ENCODE assay signal across 8 cellular contexts in genomic region chr6:108589244-108589730, GRCh38. TPM values are rescaled to one million over a fixed set of nuclear protein-coding genes. Genes with fewer than 3 reads are reported as not detected.
DNase-seq lines count a peak whose midpoint lies in the region; ATAC-seq and TF ChIP-seq lines count a peak whose summit lies in the region.

No MANE protein-coding gene starts in this region.

- peak; percentile 88 to 97 for ATAC-seq in upper lobe of left lung (ENCODE audit: low FRiP score in 2 of 2)

- H3K36me3 ChIP-seq in esophagus muscularis mucosa (no peaks in the 10 kb centered on the region), upper lobe of left lung (no peaks in the 10 kb centered on the region)

- intact Hi-C loops in activated naive CD4-positive, alpha-beta T cell treated with anti-CD3 and anti-CD28 coated beads for 36 hours (cut with micrococcal nuclease), result loop anchor here (1.0 kb wide), 1 partner anchor 8 kb away; no protein-coding TSS in a partner anchor
- intact Hi-C loops in esophagus muscularis mucosa (cut with DNase I), result loop anchor here (2.0 kb wide), 1 partner anchor 24 kb away; no protein-coding TSS in a partner anchor

- H3K27me3 ChIP-seq in esophagus muscularis mucosa (no peaks in the 10 kb centered on the region), upper lobe of left lung (no peaks in the 10 kb centered on the region)

- H3K9me3 ChIP-seq in esophagus muscularis mucosa, result no peaks in the 10 kb centered on the region
- no peaks in the 10 kb centered on the region for H3K9me3 ChIP-seq in upper lobe of left lung

- CTCF ChIA-PET in activated naive CD4-positive, alpha-beta T cell treated with anti-CD3 and anti-CD28 coated beads for 36 hours (lab: Charles Lee), result no interaction called here
- CTCF ChIA-PET in activated naive CD4-positive, alpha-beta T cell treated with anti-CD3 and anti-CD28 coated beads, Interleukin-2, amount 10 ng/mL, durations not matched to agents 7 days and 5 days (lab: Charles Lee), result no interaction called here
- CTCF ChIA-PET in RWPE1 (lab: Yijun Ruan, JAX), result interaction anchor here (1.4 kb wide), 1 partner anchor 157 kb away, joined by 3 read pairs; no protein-coding TSS in a partner anchor

- TF ChIP-seq EP300 in esophagus muscularis mucosa (IDR thresholded peaks at IDR 0.05), result peak; percentile 99
- TF ChIP-seq EP300 in upper lobe of left lung (IDR thresholded peaks at IDR 0.05), result peak; percentile 86 to 99 (median 98)

- DNase-seq in activated naive CD4-positive, alpha-beta T cell treated with anti-CD3 and anti-CD28 coated beads for 36 hours, result peak; percentile 28
- DNase-seq in activated naive CD4-positive, alpha-beta T cell treated with anti-CD3 and anti-CD28 coated beads, Interleukin-2, amount 10 ng/mL, durations not matched to agents 7 days and 5 days, result no peak
- DNase-seq in RWPE1 (ENCODE audit: low spot score), result peak; percentile 93
- peak; percentile 94 for DNase-seq in esophagus muscularis mucosa (ENCODE audit: extremely low spot score)
- peak; percentile 81 for DNase-seq in mucosa of gallbladder (ENCODE audit: low spot score)
- DNase-seq in upper lobe of left lung, result peak; percentile 68 to 91
- no peak for DNase-seq in DMS114 treated with DMSO at 0.1 percent for 48 hours (lab: John Stamatoyannopoulos, UW; ENCODE audit: unreplicated experiment)
- no peak for DNase-seq in activated gamma-delta T cell treated with Interleukin-2 at 50 U/mL for 16 hours

- H3K4me3 ChIP-seq in esophagus muscularis mucosa (peak overlapping the region; percentile 1 to 38 (median 31)), upper lobe of left lung (peak overlapping the region in 1 of 4 donors; percentile 2)

- H3K4me3 Mint-ChIP-seq in activated naive CD4-positive, alpha-beta T cell treated with anti-CD3 and anti-CD28 coated beads for 36 hours, result no peak overlapping the region
- no peak overlapping the region for H3K4me3 Mint-ChIP-seq in activated naive CD4-positive, alpha-beta T cell treated with anti-CD3 and anti-CD28 coated beads, Interleukin-2, amount 10 ng/mL, durations not matched to agents 7 days and 5 days

- H3K36me3 Mint-ChIP-seq in activated naive CD4-positive, alpha-beta T cell treated with anti-CD3 and anti-CD28 coated beads for 36 hours (ENCODE audit: low read depth), result no peaks in the 10 kb centered on the region
- peaks cover 4% of the 10 kb centered on the region for H3K36me3 Mint-ChIP-seq in activated naive CD4-positive, alpha-beta T cell treated with anti-CD3 and anti-CD28 coated beads, Interleukin-2, amount 10 ng/mL, durations not matched to agents 7 days and 5 days

- no peak overlapping the region for H3K27ac Mint-ChIP-seq in activated naive CD4-positive, alpha-beta T cell treated with anti-CD3 and anti-CD28 coated beads for 36 hours
- no peak overlapping the region for H3K27ac Mint-ChIP-seq in activated naive CD4-positive, alpha-beta T cell treated with anti-CD3 and anti-CD28 coated beads, Interleukin-2, amount 10 ng/mL, durations not matched to agents 7 days and 5 days

- 9% methylated on average over 6 of the region's 6 CpGs for WGBS in esophagus muscularis mucosa
- 12 to 16% methylated on average over 6 of the region's 6 CpGs for WGBS in upper lobe of left lung, 2 donors

- no peaks in the 10 kb centered on the region for H3K9me3 Mint-ChIP-seq in activated naive CD4-positive, alpha-beta T cell treated with anti-CD3 and anti-CD28 coated beads for 36 hours
- no peaks in the 10 kb centered on the region for H3K9me3 Mint-ChIP-seq in activated naive CD4-positive, alpha-beta T cell treated with anti-CD3 and anti-CD28 coated beads, Interleukin-2, amount 10 ng/mL, durations not matched to agents 7 days and 5 days

- H3K27me3 Mint-ChIP-seq in activated naive CD4-positive, alpha-beta T cell treated with anti-CD3 and anti-CD28 coated beads for 36 hours (ENCODE audit: low read depth), result no peaks in the 10 kb centered on the region
- no peaks in the 10 kb centered on the region for H3K27me3 Mint-ChIP-seq in activated naive CD4-positive, alpha-beta T cell treated with anti-CD3 and anti-CD28 coated beads, Interleukin-2, amount 10 ng/mL, durations not matched to agents 7 days and 5 days

- H3K27ac ChIP-seq in RWPE1 (peak overlapping the region; percentile 95), esophagus muscularis mucosa (replicated peaks in 1 of 4) (peak overlapping the region; percentile 84 to 89 (median 86)), upper lobe of left lung (peak overlapping the region; percentile 85 to 90 (median 86))

- H3K4me1 Mint-ChIP-seq in activated naive CD4-positive, alpha-beta T cell treated with anti-CD3 and anti-CD28 coated beads for 36 hours (ENCODE audit: low read depth), result peaks cover 52% of the 10 kb centered on the region
- H3K4me1 Mint-ChIP-seq in activated naive CD4-positive, alpha-beta T cell treated with anti-CD3 and anti-CD28 coated beads, Interleukin-2, amount 10 ng/mL, durations not matched to agents 7 days and 5 days, result peaks cover 36% of the 10 kb centered on the region

- H3K4me1 ChIP-seq in esophagus muscularis mucosa (peaks cover 93 to 99% (median 98%) of the 10 kb centered on the region in 4 donors), upper lobe of left lung (peaks cover 94 to 95% (median 94%) of the 10 kb centered on the region in 4 donors)

- TF ChIP-seq CTCF in RWPE1 (conservative IDR thresholded peaks at IDR 0.05; ENCODE audit: low read depth) (no peak), esophagus muscularis mucosa (IDR thresholded peaks at IDR 0.05) (no peak), upper lobe of left lung (IDR thresholded peaks at IDR 0.05) (peak in 1 of 6 experiments; percentile 8)

- TF ChIP-seq POLR2A in esophagus muscularis mucosa (IDR thresholded peaks at IDR 0.05; ENCODE audit: low read depth) (no peak), upper lobe of left lung (IDR thresholded peaks at IDR 0.05) (peak in 2 of 4 donors; percentile 28 to 61)

- POLR2A ChIA-PET in RWPE1 (lab: Yijun Ruan, JAX; ENCODE audit: low non-redundant PET), result no interaction called here

RNA-seq across cellular contexts. Expression of gene FOXO3, which starts 28.6 kb away (rescaled TPM):
- 1 to 10 TPM; 3.1 to 3.6 TPM for total RNA-seq in activated naive CD4-positive, alpha-beta T cell treated with anti-CD3 and anti-CD28 coated beads for 36 hours
- total RNA-seq in esophagus muscularis mucosa (100 to 1,000 TPM in 3 of 4 donors, 10 to 100 TPM in 1; 92.2 to 154 (median 122) TPM), mucosa of gallbladder (71.4 TPM), upper lobe of left lung (100 to 1,000 TPM in 1 of 6 donors, 10 to 100 TPM in 5; 52.6 to 101 (median 71.9) TPM)

Comparison
In these comparisons a context has a peak if more than half of its experiments do, and no peak if none do; other contexts are left out.
1. DNase-seq: peak in activated naive CD4-positive, alpha-beta T cell treated with anti-CD3 and anti-CD28 coated beads for 36 hours (single experiment), RWPE1 (single experiment), esophagus muscularis mucosa (single experiment), mucosa of gallbladder (single experiment) and upper lobe of left lung (2 of 2); none in activated naive CD4-positive, alpha-beta T cell treated with anti-CD3 and anti-CD28 coated beads, Interleukin-2, amount 10 ng/mL, durations not matched to agents 7 days and 5 days (single experiment), DMS114 treated with DMSO at 0.1 percent for 48 hours (single experiment) and activated gamma-delta T cell treated with Interleukin-2 at 50 U/mL for 16 hours (single experiment).
2. RNA of gene FOXO3, which starts 28.6 kb away (total RNA-seq): 92.2 to 154 TPM in esophagus muscularis mucosa, 52.6 to 101 TPM in upper lobe of left lung and 71.4 TPM in mucosa of gallbladder (single experiment); 3.1 to 3.6 TPM in activated naive CD4-positive, alpha-beta T cell treated with anti-CD3 and anti-CD28 coated beads for 36 hours; every median in the first group is over 10 times any median in the second.
3. Peak in every context shown above with its lines, with median percentiles within 50 percentile points of each other: H3K27ac ChIP-seq.